Comparison of ENCODE assay signal across 9 cellular contexts in genomic region chr19:11356074-11356397, GRCh38. TPM values are rescaled to one million over a fixed set of nuclear protein-coding genes. Genes with fewer than 3 reads are reported as not detected.
DNase-seq lines count a peak whose midpoint lies in the region; ATAC-seq and TF ChIP-seq lines count a peak whose summit lies in the region.
"Had no signal": no experiment of that assay in that cellular context is flagged by ENCODE, and none has a peak within 500 bp of the region (broad histone marks: within the 10 kb centered on the region; RNA-seq: fewer than 3 reads in every experiment).

No MANE protein-coding gene starts in this region.

- H3K9me3 ChIP-seq in H9 (ENCODE audit: control insufficient read depth, low read depth, low read length): no peaks in the 10 kb centered on the region
- H3K9me3 ChIP-seq in gastroesophageal sphincter: no peaks in the 10 kb centered on the region
- H3K9me3 ChIP-seq in thyroid gland: no peaks in the 10 kb centered on the region

- ATAC-seq in WTC11: no peak
- ATAC-seq in gastroesophageal sphincter: no peak

- no CpG with 5 or more reads among the region's 6 CpGs for WGBS in H9 (ENCODE audit: extremely low coverage, insufficient read length, low lambda C conversion rate)
- 90% methylated on average over 4 of the region's 6 CpGs; no CpG with 5 or more reads in 1 of the 2 donors for WGBS in gastroesophageal sphincter (ENCODE audit: low coverage in 1 of 2), 2 donors
- 78 to 87% methylated on average over 4 to 6 of the region's 6 CpGs for WGBS in thyroid gland, 2 donors

- peaks cover under 1% of the 10 kb centered on the region for H3K23me2 ChIP-seq in H9 (ENCODE audit: insufficient read length, low read depth, low read length, poor library complexity, severe bottlenecking)

- H3K27me3 Mint-ChIP-seq in H9 (ENCODE audit: low read depth) (peaks cover 68% of the 10 kb centered on the region), WTC11 (ENCODE audit: low read depth) (peaks cover 77% of the 10 kb centered on the region)

- no peak overlapping the region for H2BK120ac ChIP-seq in H9 (ENCODE audit: low read depth, low read length, poor library complexity, severe bottlenecking)

- CTCF ChIA-PET in WTC11 (lab: Charles Lee): no interaction called here

- no peak overlapping the region for H3T11ph ChIP-seq in H9 (ENCODE audit: low read length)

- H2AFZ ChIP-seq in H9 (ENCODE audit: low read length): no peak overlapping the region

- H3K4me3 ChIP-seq in gastroesophageal sphincter (peak overlapping the region; percentile 76 to 92), skeletal muscle cell (ENCODE audit: low read depth, low read length) (peak overlapping the region; percentile 67), thyroid gland (replicated peaks in 1 of 3) (peak overlapping the region in 1 of 3 donors; percentile 72)

- peak overlapping the region; percentile 47 to 80 for H3K4me3 Mint-ChIP-seq in H9
- peak overlapping the region; percentile 75 for H3K4me3 Mint-ChIP-seq in WTC11

- TF ChIP-seq POLR2A in gastroesophageal sphincter (IDR thresholded peaks at IDR 0.05) (no peak), thyroid gland (IDR thresholded peaks at IDR 0.05) (no peak)

- H2AK5ac ChIP-seq in H9 (ENCODE audit: insufficient read length, low read length): no peak overlapping the region

- H4K8ac ChIP-seq in H9 (replicated peaks; ENCODE audit: insufficient read length, low read depth, low read length): no peak overlapping the region

- no peak overlapping the region for H3K56ac ChIP-seq in H9 (ENCODE audit: insufficient read length, low read depth, low read length)

- H2BK5ac ChIP-seq in H9 (ENCODE audit: insufficient read length, low read length): no peak overlapping the region

- H3K27ac ChIP-seq in H9 (ENCODE audit: insufficient read length, low read depth, low read length) (no peak overlapping the region), gastroesophageal sphincter (peak overlapping the region in 3 of 4 donors; percentile 80 to 86 (median 83)), thyroid gland (peak overlapping the region in 1 of 3 donors; percentile 53)

- no peak overlapping the region for H3K27ac Mint-ChIP-seq in H9
- H3K27ac Mint-ChIP-seq in WTC11: no peak overlapping the region

- peak overlapping the region; percentile 4 for H3K4me2 ChIP-seq in H9 (ENCODE audit: insufficient read depth, insufficient read length, low read length)

- DNase-seq in H9 (no peak), WTC11 (ENCODE audit: low spot score) (no peak), skeletal muscle cell (ENCODE audit: low read depth) (no peak), NCI-H2171 treated with DMSO at 0.1 percent for 48 hours (lab: John Stamatoyannopoulos, UW) (no peak), thyroid gland (no peak), NCI-H69 (lab: John Stamatoyannopoulos, UW) (no peak)
- no peak for DNase-seq in activated CD4-positive, CD25-positive, alpha-beta regulatory T cell (lab: John Stamatoyannopoulos, UW)
- DNase-seq: midbrain had no signal

- no peak overlapping the region for H4K91ac ChIP-seq in H9 (ENCODE audit: insufficient read length, low read depth, low read length)

- peaks cover 2% of the 10 kb centered on the region; the same call in 1 of the 2 replicates for H3K4me1 ChIP-seq in H9 (ENCODE audit: insufficient read depth, low read length)
- peaks cover 0 to 31% (median 10%) of the 10 kb centered on the region in 3 donors for H3K4me1 ChIP-seq in gastroesophageal sphincter
- peaks cover 9 to 15% of the 10 kb centered on the region in 2 donors for H3K4me1 ChIP-seq in thyroid gland

- no peak overlapping the region for H2BK15ac ChIP-seq in H9 (ENCODE audit: low read depth, low read length)

- H3K79me1 ChIP-seq in H9 (ENCODE audit: insufficient read depth, low read depth, low read length, poor library complexity, severe bottlenecking): no peaks in the 10 kb centered on the region

- no peaks in the 10 kb centered on the region; a peak in 1 of 7 replicates for H3K36me3 Mint-ChIP-seq in H9 (ENCODE audit: insufficient read depth in 1 of 3, low read depth in 3 of 3)
- no peaks in the 10 kb centered on the region for H3K36me3 Mint-ChIP-seq in WTC11

- H3K36me3 ChIP-seq in gastroesophageal sphincter: peaks cover 0 to 38% of the 10 kb centered on the region in 2 donors
- no peaks in the 10 kb centered on the region for H3K36me3 ChIP-seq in thyroid gland

- no peaks in the 10 kb centered on the region for H4K20me1 ChIP-seq in H9 (ENCODE audit: control insufficient read depth, insufficient read depth, insufficient read length)

- POLR2A ChIA-PET in WTC11 (lab: Charles Lee): no interaction called here

- H3K23ac ChIP-seq in H9 (ENCODE audit: insufficient read length, low read depth, low read length): no peak overlapping the region

- no peak overlapping the region for H3K14ac ChIP-seq in H9 (ENCODE audit: insufficient read depth, low read length)

- H3K18ac ChIP-seq in H9 (ENCODE audit: insufficient read length, low read depth, low read length): no peak overlapping the region

- intact Hi-C loops in thyroid gland (cut with DNase I): no loop called here

- H3K79me2 ChIP-seq in H9 (ENCODE audit: insufficient read depth, low read length): no peaks in the 10 kb centered on the region

- TF ChIP-seq EP300 in gastroesophageal sphincter (IDR thresholded peaks at IDR 0.05): no peak

- TF ChIP-seq CTCF in H9 (conservative IDR thresholded peaks at IDR 0.05): no peak
- TF ChIP-seq CTCF in WTC11 (IDR thresholded peaks at IDR 0.05): no peak
- TF ChIP-seq CTCF in gastroesophageal sphincter (IDR thresholded peaks at IDR 0.05): no peak
- no peak for TF ChIP-seq CTCF in thyroid gland (IDR thresholded peaks at IDR 0.05)

- H4K5ac ChIP-seq in H9 (ENCODE audit: insufficient read length, low read depth, low read length): no peak overlapping the region

- no peaks in the 10 kb centered on the region for H3K9me3 Mint-ChIP-seq in H9
- H3K9me3 Mint-ChIP-seq in WTC11: no peaks in the 10 kb centered on the region

- H2BK20ac ChIP-seq in H9 (ENCODE audit: low read depth, low read length, poor library complexity, severe bottlenecking): no peak overlapping the region

- H3K4me1 Mint-ChIP-seq in H9 (peaks cover 9 to 33% of the 10 kb centered on the region in 2 experiments), WTC11 (peaks cover 19% of the 10 kb centered on the region)

- H3K9ac ChIP-seq in H9 (ENCODE audit: extremely low read depth, insufficient read length, low read length): no peak overlapping the region

- H2BK12ac ChIP-seq in H9 (ENCODE audit: insufficient read length, low read depth, low read length): no peak overlapping the region

- no peak overlapping the region for H3K4ac ChIP-seq in H9 (ENCODE audit: low read depth, low read length)

- H3K27me3 ChIP-seq in H9 (ENCODE audit: insufficient read depth, low read length) (no peaks in the 10 kb centered on the region; the same call in 1 of the 2 replicates), gastroesophageal sphincter (no peaks in the 10 kb centered on the region), thyroid gland (no peaks in the 10 kb centered on the region)

TF ChIP-seq in WTC11, 78 proteins besides CTCF, POLR2A, EP300 and RAD21 (continues in another document):
- TF ChIP-seq CREM (CRISPR knock-in tag; IDR thresholded peaks at IDR 0.05) (no peak), EMX1 (CRISPR knock-in tag; IDR thresholded peaks at IDR 0.05) (no peak), SMAD3 (CRISPR knock-in tag; IDR thresholded peaks at IDR 0.05; ENCODE audit: borderline replicate concordance) (no peak), ATF3 (CRISPR knock-in tag; conservative IDR thresholded peaks at IDR 0.05) (no peak), ELF4 (CRISPR knock-in tag; IDR thresholded peaks at IDR 0.05; ENCODE audit: low read depth) (no peak), IRF2 (CRISPR knock-in tag; IDR thresholded peaks at IDR 0.05; ENCODE audit: borderline replicate concordance, low read depth) (no peak), SMAD4 (CRISPR knock-in tag; IDR thresholded peaks at IDR 0.05) (no peak)
- TF ChIP-seq, protein P1, sequence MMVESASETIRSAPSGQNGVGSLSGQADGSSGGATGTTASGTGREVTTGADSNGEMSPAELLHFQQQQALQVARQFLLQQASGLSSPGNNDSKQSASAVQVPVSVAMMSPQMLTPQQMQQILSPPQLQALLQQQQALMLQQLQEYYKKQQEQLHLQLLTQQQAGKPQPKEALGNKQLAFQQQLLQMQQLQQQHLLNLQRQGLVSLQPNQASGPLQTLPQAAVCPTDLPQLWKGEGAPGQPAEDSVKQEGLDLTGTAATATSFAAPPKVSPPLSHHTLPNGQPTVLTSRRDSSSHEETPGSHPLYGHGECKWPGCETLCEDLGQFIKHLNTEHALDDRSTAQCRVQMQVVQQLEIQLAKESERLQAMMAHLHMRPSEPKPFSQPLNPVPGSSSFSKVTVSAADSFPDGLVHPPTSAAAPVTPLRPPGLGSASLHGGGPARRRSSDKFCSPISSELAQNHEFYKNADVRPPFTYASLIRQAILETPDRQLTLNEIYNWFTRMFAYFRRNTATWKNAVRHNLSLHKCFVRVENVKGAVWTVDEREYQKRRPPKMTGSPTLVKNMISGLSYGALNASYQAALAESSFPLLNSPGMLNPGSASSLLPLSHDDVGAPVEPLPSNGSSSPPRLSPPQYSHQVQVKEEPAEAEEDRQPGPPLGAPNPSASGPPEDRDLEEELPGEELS (CRISPR knock-in tag; IDR thresholded peaks at IDR 0.05): no peak

RNA-seq across cellular contexts. Expression of gene PLPPR2, which starts 0.8 kb away (rescaled TPM):
- 6.1 and 8.0 TPM in 2 replicates for total RNA-seq in H9 (2021)
- total RNA-seq in WTC11 (2021): 7.5 to 9.6 TPM (median 8.4 TPM) in 3 replicates
- total RNA-seq in gastroesophageal sphincter: 10 to 100 TPM; 20.5 to 57.7 (median 44.9) TPM
- 10 to 100 TPM in 1 of 4 donors, 1 to 10 TPM in 3; 6.0 to 18.4 (median 8.9) TPM for total RNA-seq in thyroid gland

RNA-seq across cellular contexts. Expression of gene CCDC159, which starts 9.7 kb away (rescaled TPM):
- total RNA-seq in H9 (2021) (5.7 and 5.8 TPM in 2 replicates), WTC11 (2021) (5.5 to 8.5 TPM (median 6.8 TPM) in 3 replicates), gastroesophageal sphincter (10 to 100 TPM in 3 of 4 donors, 1 to 10 TPM in 1; 6.6 to 30.0 (median 19.0) TPM), thyroid gland (10 to 100 TPM; 27.0 to 36.9 (median 34.5) TPM)

RNA-seq across cellular contexts. Expression of gene TMEM205, which starts 10.0 kb away (rescaled TPM):
- total RNA-seq in H9 (2021): 69.7 and 73.1 TPM in 2 replicates
- total RNA-seq in WTC11 (2021): 69.9 to 78.3 TPM (median 76.0 TPM) in 3 replicates
- 100 to 1,000 TPM; 165 to 262 (median 210) TPM for total RNA-seq in gastroesophageal sphincter
- 1,000 to 10,000 TPM in 1 of 4 donors, 100 to 1,000 TPM in 3; 266 to 1,029 (median 650) TPM for total RNA-seq in thyroid gland

RNA-seq across cellular contexts. Expression of gene RAB3D, which starts 16.6 kb away (rescaled TPM):
- total RNA-seq in H9 (2021) (29.4 and 32.8 TPM in 2 replicates), WTC11 (2021) (18.9 to 27.8 TPM (median 27.0 TPM) in 3 replicates), gastroesophageal sphincter (10 to 100 TPM; 21.5 to 43.7 (median 28.0) TPM), thyroid gland (10 to 100 TPM; 14.8 to 30.3 (median 20.6) TPM)

RNA-seq across cellular contexts. Expression of gene SWSAP1, which starts 18.4 kb away (rescaled TPM):
- 3.8 and 5.2 TPM in 2 replicates for total RNA-seq in H9 (2021)
- total RNA-seq in WTC11 (2021): 2.4 to 3.9 TPM (median 3.0 TPM) in 3 replicates
- 1 to 10 TPM in 2 of 4 donors, under 1 TPM in 2; 0.62 to 2.6 (median 1.0) TPM for total RNA-seq in gastroesophageal sphincter
- 1 to 10 TPM; 2.3 to 4.3 (median 3.4) TPM for total RNA-seq in thyroid gland
